Comparison of ENCODE assay signal across 1 cellular context in genomic region chr3:159929181-159929893, GRCh38.
A peak's percentile ranks its signal among the peaks of the same experiment; 100 is the strongest.
TF ChIP-seq lines count a peak whose summit lies in the region.

No MANE protein-coding gene starts in this region.

TF ChIP-seq in HepG2, 621 proteins besides CTCF, POLR2A, EP300 and RAD21 (continued from another document and continues in another):
- no peak; the same call in 1 of the 2 replicates for TF ChIP-seq ARID4A (CRISPR knock-in tag; IDR thresholded peaks at IDR 0.05; ENCODE audit: borderline replicate concordance)
- TF ChIP-seq MAX (IDR thresholded peaks at IDR 0.05): 0 out of 2 replicates have a peak, but pooled peaks have one; percentile 24
- no peak for TF ChIP-seq HHEX (CRISPR knock-in tag; IDR thresholded peaks at IDR 0.05)
- TF ChIP-seq PREB (CRISPR knock-in tag; IDR thresholded peaks at IDR 0.05): no peak
- TF ChIP-seq ZNF556 (CRISPR knock-in tag; IDR thresholded peaks at IDR 0.05; ENCODE audit: borderline replicate concordance): no peak
- TF ChIP-seq JUNB (CRISPR knock-in tag; IDR thresholded peaks at IDR 0.05; ENCODE audit: borderline replicate concordance): no peak
- TF ChIP-seq CBX2 (IDR thresholded peaks at IDR 0.05; ENCODE audit: low read depth, low read length): no peak
- no peak for TF ChIP-seq CBX2 (CRISPR knock-in tag; IDR thresholded peaks at IDR 0.05; ENCODE audit: low read depth)
- no peak for TF ChIP-seq AFF4 (CRISPR knock-in tag; IDR thresholded peaks at IDR 0.05)
- TF ChIP-seq GLI4 (CRISPR knock-in tag; IDR thresholded peaks at IDR 0.05; ENCODE audit: borderline replicate concordance): no peak
- no peak for TF ChIP-seq KDM2A (CRISPR knock-in tag; IDR thresholded peaks at IDR 0.05; ENCODE audit: borderline replicate concordance, low read depth)
- no peak for TF ChIP-seq ZNF431 (CRISPR knock-in tag; IDR thresholded peaks at IDR 0.05; ENCODE audit: borderline replicate concordance, low read depth)
- TF ChIP-seq ZNF788 (CRISPR knock-in tag; IDR thresholded peaks at IDR 0.05; ENCODE audit: borderline replicate concordance): no peak
- TF ChIP-seq ZNF644 (CRISPR knock-in tag; IDR thresholded peaks at IDR 0.05; ENCODE audit: low read depth): peak; percentile 74
- no peak for TF ChIP-seq ZNF639 (CRISPR knock-in tag; conservative IDR thresholded peaks at IDR 0.05)
- no peak for TF ChIP-seq ZNF224 (CRISPR knock-in tag; IDR thresholded peaks at IDR 0.05)
- no peak for TF ChIP-seq AHR (CRISPR knock-in tag; IDR thresholded peaks at IDR 0.05)
- TF ChIP-seq ZNF251 (CRISPR knock-in tag; IDR thresholded peaks at IDR 0.05): no peak
- no peak for TF ChIP-seq ZSCAN22 (CRISPR knock-in tag; IDR thresholded peaks at IDR 0.05)
- TF ChIP-seq ZNF432 (CRISPR knock-in tag; IDR thresholded peaks at IDR 0.05; ENCODE audit: borderline replicate concordance): no peak
- no peak for TF ChIP-seq EZH2 (conservative IDR thresholded peaks at IDR 0.05; ENCODE audit: low read depth, low read length)
- no peak for TF ChIP-seq FLYWCH1 (CRISPR knock-in tag; IDR thresholded peaks at IDR 0.05)
- no peak for TF ChIP-seq GPBP1L1 (CRISPR knock-in tag; IDR thresholded peaks at IDR 0.05)
- no peak for TF ChIP-seq ZNF772 (CRISPR knock-in tag; IDR thresholded peaks at IDR 0.05)
- no peak for TF ChIP-seq ADNP (CRISPR knock-in tag; IDR thresholded peaks at IDR 0.05)
- no peak for TF ChIP-seq ZNF20 (CRISPR knock-in tag; IDR thresholded peaks at IDR 0.05)
- peak; percentile 23; the same call in 1 of the 2 replicates for TF ChIP-seq SP4 (CRISPR knock-in tag; IDR thresholded peaks at IDR 0.05)
- peak in 1 of 2 experiments; percentile 70; a peak in 1 of 4 replicates for TF ChIP-seq HMGXB4 (CRISPR knock-in tag; IDR thresholded peaks at IDR 0.05; ENCODE audit: borderline replicate concordance in 1 of 2, low read depth in 1 of 2)
- no peak for TF ChIP-seq ZNF232 (CRISPR knock-in tag; IDR thresholded peaks at IDR 0.05; ENCODE audit: borderline replicate concordance)
- TF ChIP-seq TGIF2 (CRISPR knock-in tag; IDR thresholded peaks at IDR 0.05): peak; percentile 49; the same call in 1 of the 2 replicates
- no peak for TF ChIP-seq ZSCAN20 (CRISPR knock-in tag; IDR thresholded peaks at IDR 0.05; ENCODE audit: borderline replicate concordance)
- no peak for TF ChIP-seq SETDB1 (CRISPR knock-in tag; IDR thresholded peaks at IDR 0.05; ENCODE audit: borderline replicate concordance)
- TF ChIP-seq U2AF2 (IDR thresholded peaks at IDR 0.05; ENCODE audit: low read depth, low read length): no peak
- TF ChIP-seq MNT (IDR thresholded peaks at IDR 0.05): no peak
- TF ChIP-seq PAX8 (CRISPR knock-in tag; IDR thresholded peaks at IDR 0.05; ENCODE audit: borderline replicate concordance): no peak
- no peak for TF ChIP-seq ZMAT5 (CRISPR knock-in tag; IDR thresholded peaks at IDR 0.05; ENCODE audit: borderline replicate concordance, low read depth)
- no peak for TF ChIP-seq ETV5 (CRISPR knock-in tag; IDR thresholded peaks at IDR 0.05; ENCODE audit: borderline replicate concordance)
- TF ChIP-seq XBP1 (CRISPR knock-in tag; IDR thresholded peaks at IDR 0.05): no peak
- no peak for TF ChIP-seq KLF9 (CRISPR knock-in tag; IDR thresholded peaks at IDR 0.05; ENCODE audit: low read depth)
- no peak for TF ChIP-seq THRA (CRISPR knock-in tag; IDR thresholded peaks at IDR 0.05; ENCODE audit: borderline replicate concordance)
- TF ChIP-seq USF2 (IDR thresholded peaks at IDR 0.05; ENCODE audit: low read depth, low read length): no peak
- no peak for TF ChIP-seq USF2 (CRISPR knock-in tag; IDR thresholded peaks at IDR 0.05; ENCODE audit: borderline replicate concordance)
